2 cellular contexts compared by ENCODE assay signal in genomic region chr6:166944666-166945256, GRCh38.
TF ChIP-seq lines count a peak whose summit lies in the region.

No MANE protein-coding gene starts in this region.

TF ChIP-seq in HEK293, 187 proteins besides CTCF, POLR2A, EP300 and RAD21:
- TF ChIP-seq RBAK (tag by site-specific recombination; IDR thresholded peaks at IDR 0.05) (no peak), EGR2 (tag by site-specific recombination; IDR thresholded peaks at IDR 0.05; ENCODE audit: low read depth) (peak; percentile 38; the same call in 1 of the 2 replicates), ZNF433 (tag by site-specific recombination; IDR thresholded peaks at IDR 0.05; ENCODE audit: low read depth) (no peak), ZNF621 (tag by site-specific recombination; IDR thresholded peaks at IDR 0.05) (no peak), PRDM1 (tag by site-specific recombination; IDR thresholded peaks at IDR 0.05) (no peak), KLF1 (tag by site-specific recombination; IDR thresholded peaks at IDR 0.05) (peak; percentile 29), ZNF843 (tag by site-specific recombination; IDR thresholded peaks at IDR 0.05) (no peak), ZNF785 (tag by site-specific recombination; IDR thresholded peaks at IDR 0.05) (no peak), ZNF132 (tag by site-specific recombination; IDR thresholded peaks at IDR 0.05; ENCODE audit: borderline replicate concordance) (no peak), GLIS1 (tag by site-specific recombination; IDR thresholded peaks at IDR 0.05) (no peak), ZNF623 (tag by site-specific recombination; IDR thresholded peaks at IDR 0.05) (no peak), ZNF596 (tag by site-specific recombination; IDR thresholded peaks at IDR 0.05) (no peak), ZFHX2 (tag by site-specific recombination; conservative IDR thresholded peaks at IDR 0.05) (peak; percentile 40), AEBP2 (tag by site-specific recombination; IDR thresholded peaks at IDR 0.05; ENCODE audit: borderline replicate concordance) (no peak)

TF ChIP-seq in GM12878, 131 proteins besides CTCF, POLR2A, EP300 and RAD21:
- TF ChIP-seq POU2F2 (IDR thresholded peaks at IDR 0.05; ENCODE audit: borderline replicate concordance, low read depth, low read length) (no peak), TCF12 (IDR thresholded peaks at IDR 0.05; ENCODE audit: low read depth, low read length) (0 out of 2 replicates have a peak, but pooled peaks have one; percentile 5), TCF3 (IDR thresholded peaks at IDR 0.05; ENCODE audit: borderline replicate concordance, insufficient read depth, low read depth, low read length) (peak; percentile 72; the same call in 1 of the 2 replicates), POLR2AphosphoS2 (IDR thresholded peaks at IDR 0.05; ENCODE audit: low read depth, low read length) (peak; percentile 64; the same call in 1 of the 2 replicates)
